ENCODE assay signal across 9 cellular contexts in genomic region chr20:33773412-33774089, GRCh38. TPM values are rescaled to one million over a fixed set of nuclear protein-coding genes. Genes with fewer than 3 reads are reported as not detected.
A peak's percentile ranks its signal among the peaks of the same experiment; 100 is the strongest.
DNase-seq lines count a peak whose midpoint lies in the region; ATAC-seq and TF ChIP-seq lines count a peak whose summit lies in the region.
"Had no signal": no experiment of that assay in that cellular context is flagged by ENCODE, and none has a peak within 500 bp of the region (broad histone marks: within the 10 kb centered on the region; RNA-seq: fewer than 3 reads in every experiment).

No MANE protein-coding gene starts in this region.

- H3K27ac ChIP-seq in body of pancreas, result no peak overlapping the region
- H3K27ac ChIP-seq in CD8-positive, alpha-beta T cell (ENCODE audit: low read depth, low read length), result no peak overlapping the region

- peaks cover 11% of the 10 kb centered on the region for H3K4me1 ChIP-seq in body of pancreas
- no peaks in the 10 kb centered on the region for H3K4me1 ChIP-seq in CD8-positive, alpha-beta T cell (ENCODE audit: insufficient read depth, low read length)

- H3K27me3 ChIP-seq in body of pancreas, result no peaks in the 10 kb centered on the region
- no peaks in the 10 kb centered on the region for H3K27me3 ChIP-seq in CD8-positive, alpha-beta T cell (ENCODE audit: insufficient read depth, low read length)

- ATAC-seq in GM18498 (IDR thresholded peaks at IDR 0.05; ENCODE audit: unreplicated experiment) (peak; percentile 64), GM19043 (IDR thresholded peaks at IDR 0.05; ENCODE audit: low read depth, unreplicated experiment) (peak; percentile 50), HG02885 (IDR thresholded peaks at IDR 0.05; ENCODE audit: poor library complexity, unreplicated experiment) (peak; percentile 75), body of pancreas (no peak)
- peak; percentile 79 for ATAC-seq in activated CD8-positive, alpha-beta T cell treated with anti-CD3 and anti-CD28 coated beads for 36 hours
- ATAC-seq in CD8-positive, alpha-beta T cell, result no peak

- 77 to 83% methylated on average over 2 of the region's 2 CpGs for WGBS in body of pancreas, 2 donors

- no peak overlapping the region for H3K27ac Mint-ChIP-seq in activated CD8-positive, alpha-beta T cell treated with anti-CD3 and anti-CD28 coated beads for 36 hours
- no peak overlapping the region for H3K27ac Mint-ChIP-seq in CD8-positive, alpha-beta T cell

- intact Hi-C loops in activated CD8-positive, alpha-beta T cell treated with anti-CD3 and anti-CD28 coated beads for 36 hours (cut with micrococcal nuclease), result no loop called here
- intact Hi-C loops in body of pancreas (cut with DNase I), result no loop called here
- intact Hi-C loops in CD8-positive, alpha-beta T cell (cut with DNase I, micrococcal nuclease), result no loop called here

- peaks cover 23% of the 10 kb centered on the region for H3K4me1 Mint-ChIP-seq in activated CD8-positive, alpha-beta T cell treated with anti-CD3 and anti-CD28 coated beads for 36 hours (ENCODE audit: low read depth)
- H3K4me1 Mint-ChIP-seq in CD8-positive, alpha-beta T cell (ENCODE audit: low read depth), result peaks cover 3% of the 10 kb centered on the region

- H3K9me3 Mint-ChIP-seq in activated CD8-positive, alpha-beta T cell treated with anti-CD3 and anti-CD28 coated beads for 36 hours, result no peaks in the 10 kb centered on the region
- no peaks in the 10 kb centered on the region for H3K9me3 Mint-ChIP-seq in CD8-positive, alpha-beta T cell

- no peaks in the 10 kb centered on the region for H3K36me3 ChIP-seq in body of pancreas (replicated peaks in 1 of 2; ENCODE audit: insufficient read depth in 1 of 2, low read depth in 2 of 2)
- no peaks in the 10 kb centered on the region for H3K36me3 ChIP-seq in CD8-positive, alpha-beta T cell (ENCODE audit: insufficient read depth, low read length)

- CTCF ChIA-PET in activated CD8-positive, alpha-beta T cell treated with anti-CD3 and anti-CD28 coated beads for 36 hours (lab: Charles Lee), result no interaction called here
- CTCF ChIA-PET in CD8-positive, alpha-beta T cell (lab: Charles Lee), result no interaction called here

- no peak for TF ChIP-seq CTCF in activated CD8-positive, alpha-beta T cell treated with anti-CD3 and anti-CD28 coated beads for 36 hours (IDR thresholded peaks at IDR 0.05)
- no peak for TF ChIP-seq CTCF in body of pancreas (IDR thresholded peaks at IDR 0.05)
- no peak for TF ChIP-seq CTCF in CD8-positive, alpha-beta T cell (IDR thresholded peaks at IDR 0.05)

- no peaks in the 10 kb centered on the region for H3K27me3 Mint-ChIP-seq in activated CD8-positive, alpha-beta T cell treated with anti-CD3 and anti-CD28 coated beads for 36 hours
- H3K27me3 Mint-ChIP-seq in CD8-positive, alpha-beta T cell (ENCODE audit: low read depth), result no peaks in the 10 kb centered on the region

- no peak overlapping the region for H3K4me3 ChIP-seq in body of pancreas
- no peak overlapping the region for H3K4me3 ChIP-seq in CD8-positive, alpha-beta T cell (ENCODE audit: low read depth, low read length)
- H3K4me3 ChIP-seq: lung had no signal

- no peak overlapping the region for H3K4me3 Mint-ChIP-seq in activated CD8-positive, alpha-beta T cell treated with anti-CD3 and anti-CD28 coated beads for 36 hours
- no peak overlapping the region for H3K4me3 Mint-ChIP-seq in CD8-positive, alpha-beta T cell

- POLR2A ChIA-PET in activated CD8-positive, alpha-beta T cell treated with anti-CD3 and anti-CD28 coated beads for 36 hours (lab: Charles Lee), result no interaction called here
- POLR2A ChIA-PET in CD8-positive, alpha-beta T cell (lab: Charles Lee), result no interaction called here

- peak; percentile 69 for DNase-seq in activated CD8-positive, alpha-beta T cell treated with anti-CD3 and anti-CD28 coated beads for 36 hours
- DNase-seq in inferior parietal cortex (ENCODE audit: extremely low spot score) (no peak), body of pancreas (no peak)
- DNase-seq in CD8-positive, alpha-beta T cell, result no peak
- DNase-seq: DMS79 treated with DMSO at 0.1 percent for 48 hours had no signal

- no peak for TF ChIP-seq POLR2A in body of pancreas (IDR thresholded peaks at IDR 0.05)

- no peaks in the 10 kb centered on the region for H3K9me3 ChIP-seq in body of pancreas
- H3K9me3 ChIP-seq in CD8-positive, alpha-beta T cell (ENCODE audit: low read length), result no peaks in the 10 kb centered on the region

- H3K36me3 Mint-ChIP-seq in activated CD8-positive, alpha-beta T cell treated with anti-CD3 and anti-CD28 coated beads for 36 hours (ENCODE audit: low read depth), result peaks cover 10% of the 10 kb centered on the region
- peaks cover 30% of the 10 kb centered on the region for H3K36me3 Mint-ChIP-seq in CD8-positive, alpha-beta T cell

RNA-seq across cellular contexts. Expression of gene CHMP4B, which starts 37.6 kb away (rescaled TPM):
- total RNA-seq in activated CD8-positive, alpha-beta T cell treated with anti-CD3 and anti-CD28 coated beads for 36 hours, result 10 to 100 TPM; 82.0 to 82.9 TPM
- 10 to 100 TPM; 24.1 to 43.3 TPM for total RNA-seq in body of pancreas
- 10 to 100 TPM; 55.5 to 56.1 TPM for total RNA-seq in CD8-positive, alpha-beta T cell

RNA-seq across cellular contexts. Expression of gene ZNF341, which starts 41.8 kb away (rescaled TPM):
- total RNA-seq in activated CD8-positive, alpha-beta T cell treated with anti-CD3 and anti-CD28 coated beads for 36 hours, result 1 to 10 TPM; 4.3 to 5.0 TPM
- total RNA-seq in body of pancreas, result under 1 TPM; 0.33 to 0.78 TPM
- 1 to 10 TPM; 2.4 to 2.9 TPM for total RNA-seq in CD8-positive, alpha-beta T cell

RNA-seq across cellular contexts. Expression of gene PXMP4, which starts 53.4 kb away (rescaled TPM):
- 1 to 10 TPM; 6.9 to 7.3 TPM for total RNA-seq in activated CD8-positive, alpha-beta T cell treated with anti-CD3 and anti-CD28 coated beads for 36 hours
- 1 to 10 TPM; 3.3 to 5.2 TPM for total RNA-seq in body of pancreas
- 1 to 10 TPM; 2.7 to 2.8 TPM for total RNA-seq in CD8-positive, alpha-beta T cell

Comparison
In these comparisons a context has a peak if more than half of its experiments do, and no peak if none do; other contexts are left out.
1. ATAC-seq: peak in GM18498 (single experiment), GM19043 (single experiment), HG02885 (single experiment) and activated CD8-positive, alpha-beta T cell treated with anti-CD3 and anti-CD28 coated beads for 36 hours (single experiment); none in body of pancreas (single experiment) and CD8-positive, alpha-beta T cell (single experiment).